Comparison of ENCODE assay signal across 30 cellular contexts in genomic region chr4:181559637-181560036, GRCh38.
"Had no signal": no experiment of that assay in that cellular context is flagged by ENCODE, and none has a peak within 500 bp of the region (broad histone marks: within the 10 kb centered on the region; RNA-seq: fewer than 3 reads in every experiment).

No MANE protein-coding gene starts in this region.

- H3K36me3 Mint-ChIP-seq: activated CD4-positive, alpha-beta memory T cell treated with anti-CD3 and anti-CD28 coated beads for 36 hours; activated naive CD8-positive, alpha-beta T cell; brain; T-cell had no signal

- ATAC-seq: activated T-helper 17 cell treated with anti-CD3 and anti-CD28 coated beads, Interleukin-2, amount 50 U/mL, for 72 hours; T-cell had no signal

- H3K27me3 Mint-ChIP-seq: activated CD4-positive, alpha-beta memory T cell treated with anti-CD3 and anti-CD28 coated beads for 36 hours; activated CD4-positive, alpha-beta T cell treated with anti-CD3 and anti-CD28 coated beads, Interleukin-2, amount 10 ng/mL, durations not matched to agents 7 days and 5 days; activated naive CD8-positive, alpha-beta T cell; activated T-helper 17 cell treated with anti-CD3 and anti-CD28 coated beads, Interleukin-2, amount 50 U/mL, for 72 hours; T-cell had no signal

- H3K9me3 Mint-ChIP-seq: activated CD4-positive, alpha-beta T cell treated with anti-CD3 and anti-CD28 coated beads, Interleukin-2, amount 10 ng/mL, durations not matched to agents 7 days and 5 days had no signal

- DNase-seq: activated CD4-positive, alpha-beta memory T cell treated with anti-CD3 and anti-CD28 coated beads for 36 hours; activated CD4-positive, alpha-beta T cell treated with anti-CD3 and anti-CD28 coated beads, Interleukin-2, amount 10 ng/mL, durations not matched to agents 7 days and 5 days; activated CD4-positive, CD25-positive, alpha-beta regulatory T cell; activated CD8-positive, alpha-beta memory T cell treated with anti-CD3 and anti-CD28 coated beads for 24 hours; activated gamma-delta T cell; activated naive CD4-positive, alpha-beta T cell treated with anti-CD3 and anti-CD28 coated beads for 36 hours; activated T-cell treated with anti-CD3 and anti-CD28 coated beads, Interleukin-2, amount 50 U/mL, for 48 hours; amygdala; KG1; MM.1S; NCI-H1105; NCI-H1436; NCI-H1694 treated with DMSO at 0.1 percent for 48 hours; NCI-H2029 treated with DMSO at 0.1 percent for 48 hours; NCI-H345; NCI-H510A; NCI-H526 treated with DMSO at 0.1 percent for 48 hours; NCI-H82; NK-92 treated with Interleukin-12 subunit alpha and Interleukin-12 subunit beta, amount 100 ng/mL, for 24 hours; OCI-M1; Peyer's patch; T-cell; T-helper 2 cell; T1000 had no signal

- H3K4me3 Mint-ChIP-seq: activated CD4-positive, alpha-beta memory T cell treated with anti-CD3 and anti-CD28 coated beads for 36 hours; activated CD4-positive, alpha-beta T cell treated with anti-CD3 and anti-CD28 coated beads, Interleukin-2, amount 10 ng/mL, durations not matched to agents 7 days and 5 days; activated naive CD4-positive, alpha-beta T cell treated with anti-CD3 and anti-CD28 coated beads for 36 hours; activated naive CD8-positive, alpha-beta T cell; activated T-helper 17 cell treated with anti-CD3 and anti-CD28 coated beads, Interleukin-2, amount 50 U/mL, for 72 hours; brain; T-cell had no signal

- H3K36me3 ChIP-seq: Peyer's patch had no signal

- H3K4me1 ChIP-seq: Peyer's patch had no signal

- H3K4me1 Mint-ChIP-seq: activated CD4-positive, alpha-beta T cell treated with anti-CD3 and anti-CD28 coated beads, Interleukin-2, amount 10 ng/mL, durations not matched to agents 7 days and 5 days; activated T-helper 17 cell treated with anti-CD3 and anti-CD28 coated beads, Interleukin-2, amount 50 U/mL, for 72 hours; brain; T-cell had no signal

- H3K9me3 ChIP-seq: Peyer's patch had no signal

- FAIRE-seq: astrocyte had no signal

- H3K27ac Mint-ChIP-seq: activated CD4-positive, alpha-beta memory T cell treated with anti-CD3 and anti-CD28 coated beads for 36 hours; activated CD4-positive, alpha-beta T cell treated with anti-CD3 and anti-CD28 coated beads, Interleukin-2, amount 10 ng/mL, durations not matched to agents 7 days and 5 days; activated naive CD4-positive, alpha-beta T cell treated with anti-CD3 and anti-CD28 coated beads for 36 hours; activated naive CD8-positive, alpha-beta T cell; activated T-helper 17 cell treated with anti-CD3 and anti-CD28 coated beads, Interleukin-2, amount 50 U/mL, for 72 hours; brain; T-cell had no signal

- H3K4me3 ChIP-seq: Peyer's patch, SK-N-MC had no signal

- H3K27ac ChIP-seq: Peyer's patch, SK-N-MC, VCaP had no signal
